16 cellular contexts compared by ENCODE assay signal in the genomic region with DNA sequence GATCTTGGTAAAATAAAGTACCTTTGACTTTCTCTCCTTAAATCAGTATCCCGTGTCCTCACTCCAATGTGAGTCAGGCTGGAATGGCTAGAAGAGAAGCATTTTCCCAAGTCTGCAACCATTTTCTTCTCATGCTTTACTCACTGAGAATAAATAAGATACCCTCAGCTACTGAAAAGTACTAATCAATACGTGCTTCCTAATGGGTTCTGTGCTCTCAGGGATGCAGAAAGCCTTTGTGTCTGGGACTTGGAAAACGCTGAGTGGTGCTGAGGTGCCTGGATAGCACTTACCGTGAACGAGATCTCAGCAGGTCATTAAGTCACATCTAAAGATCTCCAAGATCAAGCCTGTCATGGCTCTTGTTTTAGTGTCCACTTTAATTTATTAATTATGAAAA.
DNase-seq lines count a peak whose midpoint lies in the region; ATAC-seq and TF ChIP-seq lines count a peak whose summit lies in the region.
"Had no signal": no experiment of that assay in that cellular context is flagged by ENCODE, and none has a peak within 500 bp of the region (broad histone marks: within the 10 kb centered on the region; RNA-seq: fewer than 3 reads in every experiment).

No MANE protein-coding gene starts in this region.

- no peak overlapping the region for H3K27ac ChIP-seq in BLaER1
- peak overlapping the region; percentile 10 for H3K27ac ChIP-seq in neural cell (ENCODE audit: low read length)
- H3K27ac ChIP-seq: 22Rv1, A549, C4-2B had no signal

- DNase-seq in NCI-H187 treated with DMSO at 0.1 percent for 48 hours (lab: John Stamatoyannopoulos, UW) (peak; percentile 3), NCI-H187 (lab: John Stamatoyannopoulos, UW) (no peak), sciatic nerve (ENCODE audit: low spot score) (no peak)
- DNase-seq: AML-193; Caco-2; Calu3; CD4-positive, alpha-beta T cell; CD8-positive, alpha-beta T cell; DMS79 treated with DMSO at 0.1 percent for 48 hours; GF-D8 had no signal

- no peak for TF ChIP-seq CTCF in neural cell (IDR thresholded peaks at IDR 0.05; ENCODE audit: poor library complexity, severe bottlenecking)

- intact Hi-C loops in sciatic nerve (cut with DNase I) = no loop called here

- H2AFZ ChIP-seq in neural cell (ENCODE audit: low read depth, low read length) = no peak overlapping the region

- H3F3A ChIP-seq in neural cell (ENCODE audit: insufficient read depth, low read length, poor library complexity, severe bottlenecking) = no peaks in the 10 kb centered on the region

- ATAC-seq in GM21367 (IDR thresholded peaks at IDR 0.05; ENCODE audit: unreplicated experiment) (no peak), sciatic nerve (no peak)
- ATAC-seq: A549; CD8-positive, alpha-beta T cell had no signal

- H3K4me2 ChIP-seq in BLaER1 (peak overlapping the region; percentile 55), neural cell (ENCODE audit: low read length) (no peak overlapping the region)
- H3K4me2 ChIP-seq: A549 had no signal

- H3K27me3 ChIP-seq in BLaER1 (no peaks in the 10 kb centered on the region), neural cell (ENCODE audit: insufficient read depth, low read depth, low read length) (no peaks in the 10 kb centered on the region)

- no peaks in the 10 kb centered on the region for H3K36me3 ChIP-seq in BLaER1
- H3K36me3 ChIP-seq in neural cell (ENCODE audit: insufficient read depth, low read length) = no peaks in the 10 kb centered on the region

- no peak for TF ChIP-seq EP300 in neural cell (conservative IDR thresholded peaks at IDR 0.05; ENCODE audit: poor library complexity, severe bottlenecking)

- no peak overlapping the region for H3K4me3 ChIP-seq in BLaER1
- H3K4me3 ChIP-seq in neural cell (ENCODE audit: low read length) = no peak overlapping the region
- H3K4me3 ChIP-seq: A549 had no signal

- no peaks in the 10 kb centered on the region for H3K79me2 ChIP-seq in neural cell (replicated peaks; ENCODE audit: insufficient read depth, low read length)

- H3K9ac ChIP-seq in BLaER1 = no peak overlapping the region
- H3K9ac ChIP-seq in neural cell (ENCODE audit: low read length) = no peak overlapping the region

- peaks cover 17% of the 10 kb centered on the region for H3K4me1 ChIP-seq in BLaER1
- H3K4me1 ChIP-seq: A549, Caco-2 had no signal

- no peak for TF ChIP-seq RAD21 in neural cell (conservative IDR thresholded peaks at IDR 0.05)

- H3K9me2 ChIP-seq in neural cell (ENCODE audit: insufficient read depth, low read length) = no peaks in the 10 kb centered on the region

- H3K9me3 ChIP-seq in BLaER1 = no peaks in the 10 kb centered on the region
- H3K9me3 ChIP-seq in neural cell (ENCODE audit: low read length) = no peaks in the 10 kb centered on the region
- H3K9me3 ChIP-seq: A549, Caco-2 had no signal

- H4K20me1 ChIP-seq in BLaER1 (no peaks in the 10 kb centered on the region), neural cell (ENCODE audit: insufficient read depth) (no peaks in the 10 kb centered on the region)

TF ChIP-seq in neural cell, 6 proteins besides CTCF, POLR2A, EP300 and RAD21:
- TF ChIP-seq MXI1 (conservative IDR thresholded peaks at IDR 0.05; ENCODE audit: poor library complexity, severe bottlenecking) = no peak
- TF ChIP-seq, protein P1, sequence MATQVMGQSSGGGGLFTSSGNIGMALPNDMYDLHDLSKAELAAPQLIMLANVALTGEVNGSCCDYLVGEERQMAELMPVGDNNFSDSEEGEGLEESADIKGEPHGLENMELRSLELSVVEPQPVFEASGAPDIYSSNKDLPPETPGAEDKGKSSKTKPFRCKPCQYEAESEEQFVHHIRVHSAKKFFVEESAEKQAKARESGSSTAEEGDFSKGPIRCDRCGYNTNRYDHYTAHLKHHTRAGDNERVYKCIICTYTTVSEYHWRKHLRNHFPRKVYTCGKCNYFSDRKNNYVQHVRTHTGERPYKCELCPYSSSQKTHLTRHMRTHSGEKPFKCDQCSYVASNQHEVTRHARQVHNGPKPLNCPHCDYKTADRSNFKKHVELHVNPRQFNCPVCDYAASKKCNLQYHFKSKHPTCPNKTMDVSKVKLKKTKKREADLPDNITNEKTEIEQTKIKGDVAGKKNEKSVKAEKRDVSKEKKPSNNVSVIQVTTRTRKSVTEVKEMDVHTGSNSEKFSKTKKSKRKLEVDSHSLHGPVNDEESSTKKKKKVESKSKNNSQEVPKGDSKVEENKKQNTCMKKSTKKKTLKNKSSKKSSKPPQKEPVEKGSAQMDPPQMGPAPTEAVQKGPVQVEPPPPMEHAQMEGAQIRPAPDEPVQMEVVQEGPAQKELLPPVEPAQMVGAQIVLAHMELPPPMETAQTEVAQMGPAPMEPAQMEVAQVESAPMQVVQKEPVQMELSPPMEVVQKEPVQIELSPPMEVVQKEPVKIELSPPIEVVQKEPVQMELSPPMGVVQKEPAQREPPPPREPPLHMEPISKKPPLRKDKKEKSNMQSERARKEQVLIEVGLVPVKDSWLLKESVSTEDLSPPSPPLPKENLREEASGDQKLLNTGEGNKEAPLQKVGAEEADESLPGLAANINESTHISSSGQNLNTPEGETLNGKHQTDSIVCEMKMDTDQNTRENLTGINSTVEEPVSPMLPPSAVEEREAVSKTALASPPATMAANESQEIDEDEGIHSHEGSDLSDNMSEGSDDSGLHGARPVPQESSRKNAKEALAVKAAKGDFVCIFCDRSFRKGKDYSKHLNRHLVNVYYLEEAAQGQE (IDR thresholded peaks at IDR 0.05; ENCODE audit: borderline replicate concordance) = peak; percentile 94
- no peak for TF ChIP-seq SMC3 (conservative IDR thresholded peaks at IDR 0.05; ENCODE audit: poor library complexity)
- no peak for TF ChIP-seq EZH2 (IDR thresholded peaks at IDR 0.05; ENCODE audit: borderline replicate concordance, insufficient read depth, low read length, poor library complexity, severe bottlenecking)
- TF ChIP-seq POLR2AphosphoS5 (IDR thresholded peaks at IDR 0.05) = peak; percentile 19
